1 cellular context compared by ENCODE assay signal in genomic region chr17:77429985-77430752, GRCh38.
TF ChIP-seq lines count a peak whose summit lies in the region.

No MANE protein-coding gene starts in this region.

TF ChIP-seq in HepG2, 621 proteins besides CTCF, POLR2A, EP300 and RAD21 (continued from another document and continues in another):
- TF ChIP-seq MXI1 (IDR thresholded peaks at IDR 0.05; ENCODE audit: borderline replicate concordance, low read depth, low read length) (peak; percentile 92; the same call in 1 of the 3 replicates), CBFB (CRISPR knock-in tag; IDR thresholded peaks at IDR 0.05) (0 out of 2 replicates have a peak, but pooled peaks have one; percentile 25), HIVEP1 (CRISPR knock-in tag; IDR thresholded peaks at IDR 0.05) (peak; percentile 80), ZC3H13 (CRISPR knock-in tag; IDR thresholded peaks at IDR 0.05) (no peak), RARA (CRISPR knock-in tag; IDR thresholded peaks at IDR 0.05) (peak; percentile 94), ATF4 (CRISPR knock-in tag; IDR thresholded peaks at IDR 0.05) (no peak), ZNF598 (CRISPR knock-in tag; IDR thresholded peaks at IDR 0.05; ENCODE audit: borderline replicate concordance) (no peak), DZIP1 (CRISPR knock-in tag; IDR thresholded peaks at IDR 0.05) (peak; percentile 73; the same call in 1 of the 2 replicates), MNT (IDR thresholded peaks at IDR 0.05) (peak; percentile 61; the same call in 1 of the 2 replicates), LRRFIP1 (CRISPR knock-in tag; conservative IDR thresholded peaks at IDR 0.05) (0 out of 2 replicates have a peak, but pooled peaks have one; percentile 43), MXD4 (CRISPR knock-in tag; IDR thresholded peaks at IDR 0.05) (peak; percentile 81; the same call in 1 of the 2 replicates), CBX5 (CRISPR knock-in tag; IDR thresholded peaks at IDR 0.05; ENCODE audit: borderline replicate concordance) (peak; percentile 89; the same call in 1 of the 2 replicates), ZNF263 (CRISPR knock-in tag; IDR thresholded peaks at IDR 0.05) (no peak; the same call in 1 of the 2 replicates), CREB1 (IDR thresholded peaks at IDR 0.05) (peak; percentile 59; the same call in 1 of the 2 replicates), CREB1 (CRISPR knock-in tag; IDR thresholded peaks at IDR 0.05) (no peak), ZNF589 (CRISPR knock-in tag; conservative IDR thresholded peaks at IDR 0.05) (no peak), HOXA5 (CRISPR knock-in tag; IDR thresholded peaks at IDR 0.05) (peak; percentile 90), HNF1A (IDR thresholded peaks at IDR 0.05; ENCODE audit: low read depth) (peak; percentile 39; the same call in 1 of the 2 replicates), HNF1A (CRISPR knock-in tag; IDR thresholded peaks at IDR 0.05; ENCODE audit: borderline replicate concordance) (no peak; the same call in 1 of the 2 replicates), ZNF451 (CRISPR knock-in tag; IDR thresholded peaks at IDR 0.05) (no peak), NR2F2 (IDR thresholded peaks at IDR 0.05; ENCODE audit: borderline replicate concordance, low read depth) (no peak), ZBTB25 (CRISPR knock-in tag; IDR thresholded peaks at IDR 0.05) (peak; percentile 63; the same call in 1 of the 2 replicates), ZBTB40 (IDR thresholded peaks at IDR 0.05) (no peak), ZBTB40 (CRISPR knock-in tag; IDR thresholded peaks at IDR 0.05) (no peak), ZNF788 (CRISPR knock-in tag; IDR thresholded peaks at IDR 0.05; ENCODE audit: borderline replicate concordance) (peak; percentile 9; the same call in 1 of the 2 replicates), ZNF253 (CRISPR knock-in tag; IDR thresholded peaks at IDR 0.05; ENCODE audit: borderline replicate concordance) (0 out of 2 replicates have a peak, but pooled peaks have one; percentile 7), ZNF44 (CRISPR knock-in tag; IDR thresholded peaks at IDR 0.05) (no peak), POGK (CRISPR knock-in tag; conservative IDR thresholded peaks at IDR 0.05) (peak; percentile 95), NFE2 (CRISPR knock-in tag; IDR thresholded peaks at IDR 0.05) (no peak), IRX3 (CRISPR knock-in tag; IDR thresholded peaks at IDR 0.05; ENCODE audit: borderline replicate concordance, low read depth) (no peak), NRL (CRISPR knock-in tag; IDR thresholded peaks at IDR 0.05; ENCODE audit: borderline replicate concordance) (peak; percentile 67), DMAP1 (CRISPR knock-in tag; IDR thresholded peaks at IDR 0.05) (no peak)
